ENCODE assay signal across 28 cellular contexts in genomic region chr14:88821888-88822287, GRCh38. TPM values are rescaled to one million over a fixed set of nuclear protein-coding genes. Genes with fewer than 3 reads are reported as not detected.
"Had no signal": no experiment of that assay in that cellular context is flagged by ENCODE, and none has a peak within 500 bp of the region (broad histone marks: within the 10 kb centered on the region; RNA-seq: fewer than 3 reads in every experiment).

No MANE protein-coding gene starts in this region.

- H3K27me3 ChIP-seq: MG63, Peyer's patch had no signal

- H3K36me3 ChIP-seq: MG63, Peyer's patch had no signal

- H3K9me3 ChIP-seq: MG63, Peyer's patch had no signal

- FAIRE-seq: bronchial epithelial cell, TTC549 had no signal

- ATAC-seq: activated naive CD8-positive, alpha-beta T cell treated with anti-CD3 and anti-CD28 coated beads, Interleukin-2, amount 50 U/mL, for 24 hours; activated T-cell treated with anti-CD3 and anti-CD28 coated beads, Interleukin-2, amount 50 U/mL, for 4 hours; WTC11 had no signal

- H3K27ac ChIP-seq: Peyer's patch had no signal

- H3K4me3 ChIP-seq: MG63, Peyer's patch had no signal

- DNase-seq: activated CD4-positive, alpha-beta memory T cell treated with anti-CD3 and anti-CD28 coated beads for 36 hours; activated CD4-positive, alpha-beta T cell treated with anti-CD3 and anti-CD28 coated beads for 4 hours; activated CD4-positive, alpha-beta T cell treated with anti-CD3 and anti-CD28 coated beads, Interleukin-2, amount 50 U/mL, for 1 hour; activated CD4-positive, CD25-positive, alpha-beta regulatory T cell treated with anti-CD3 and anti-CD28 coated beads, Interleukin-2, amount 50 U/mL, for 72 hours; activated CD8-positive, alpha-beta memory T cell treated with anti-CD3 and anti-CD28 coated beads, Interleukin-2, amount 50 U/mL, for 4 hours; activated gamma-delta T cell treated with Interleukin-2 at 50 U/mL for 16 hours; activated naive CD4-positive, alpha-beta T cell treated with anti-CD3 and anti-CD28 coated beads, Interleukin-2, amount 10 ng/mL, durations not matched to agents 7 days and 5 days; activated naive CD8-positive, alpha-beta T cell treated with anti-CD3 and anti-CD28 coated beads, Interleukin-2, amount 50 U/mL, for 24 hours; activated T-cell treated with anti-CD3 and anti-CD28 coated beads for 4 hours; activated T-cell treated with anti-CD3 and anti-CD28 coated beads, Interleukin-2, amount 50 U/mL, for 4 hours; anterior cingulate cortex; caudate nucleus; cerebellar nuclear complex; Kasumi-1; KG1; MG63; NCI-H1105; NCI-H1436; NCI-H1694; NCI-H1930; NCI-H2081 treated with DMSO at 0.1 percent for 48 hours; NCI-H345; NCI-H524 treated with DMSO at 0.1 percent for 48 hours; Peyer's patch; Right ventricle myocardium superior had no signal

RNA-seq across cellular contexts. Expression of gene EML5, which starts 29.1 kb away (rescaled TPM):
- total RNA-seq: bronchial epithelial cell had no signal
